8 cellular contexts compared by ENCODE assay signal in the genomic region with DNA sequence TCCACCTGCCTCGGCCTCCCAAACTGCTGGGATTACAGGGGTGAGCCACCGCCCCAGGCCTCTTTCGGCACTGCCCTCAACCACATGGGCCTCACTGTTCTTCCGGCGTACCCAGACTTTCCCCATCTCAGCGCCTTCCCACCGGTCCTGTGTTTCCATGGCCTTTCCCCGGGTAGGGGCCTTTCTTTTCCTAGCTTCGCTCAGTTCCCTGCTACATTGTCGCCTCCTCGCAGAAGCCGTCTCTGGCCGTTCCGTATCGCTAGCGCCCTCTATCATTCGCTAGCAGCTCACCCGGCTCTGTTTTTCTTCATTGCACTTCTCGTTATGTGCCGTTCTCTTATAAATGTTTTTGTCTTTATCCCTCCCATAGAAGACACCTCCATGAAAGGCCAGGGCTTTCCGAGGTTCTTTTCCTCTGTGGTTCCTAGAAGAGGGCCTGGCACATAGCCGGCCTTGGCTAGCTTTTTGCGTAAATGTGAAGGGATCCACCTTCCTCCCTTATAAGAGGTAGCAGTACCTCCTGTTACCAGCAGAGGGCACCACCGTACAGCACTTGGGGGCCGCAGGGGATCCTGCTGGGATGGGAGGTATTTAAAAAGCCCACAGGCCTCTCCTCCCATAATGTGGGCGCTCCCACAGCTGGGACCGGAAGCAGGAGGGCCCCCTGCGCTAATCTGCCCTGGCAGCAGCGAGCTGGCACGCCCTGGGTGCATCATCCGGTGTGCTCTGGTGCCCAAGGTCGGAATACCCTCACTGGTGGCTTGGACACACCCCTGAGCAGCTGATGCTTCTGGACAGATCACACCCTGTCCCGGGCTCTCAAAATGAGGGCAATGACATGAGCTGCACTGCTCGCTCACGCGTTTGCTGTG. TPM values are rescaled to one million over a fixed set of nuclear protein-coding genes. Genes with fewer than 3 reads are reported as not detected.
DNase-seq lines count a peak whose midpoint lies in the region; ATAC-seq and TF ChIP-seq lines count a peak whose summit lies in the region.

No MANE protein-coding gene starts in this region.

- peaks cover 3% of the 10 kb centered on the region for H3K27me3 Mint-ChIP-seq in activated T-helper 2 cell treated with anti-CD3 and anti-CD28 coated beads, Interferon-gamma antibody, Interleukin-2, Interleukin-4, amounts not matched to agents 10 μg/mL and 5 μg/mL and 100 μg/mL, durations not matched to agents 14 hours and 24 hours and 36 hours (ENCODE audit: low read depth)
- peaks cover 49% of the 10 kb centered on the region for H3K27me3 Mint-ChIP-seq in nephron progenitor cell (ENCODE audit: low read depth, poor library complexity)

- TF ChIP-seq CTCF in AG09319 (IDR thresholded peaks at IDR 0.05; ENCODE audit: low read depth, low read length) = peak; percentile 74
- TF ChIP-seq CTCF in RWPE1 (conservative IDR thresholded peaks at IDR 0.05; ENCODE audit: low read depth) = peak; percentile 95
- peak; percentile 99 for TF ChIP-seq CTCF in nephron progenitor cell (IDR thresholded peaks at IDR 0.05)

- H3K36me3 Mint-ChIP-seq in activated T-helper 2 cell treated with anti-CD3 and anti-CD28 coated beads, Interferon-gamma antibody, Interleukin-2, Interleukin-4, amounts not matched to agents 10 μg/mL and 5 μg/mL and 100 μg/mL, durations not matched to agents 14 hours and 24 hours and 36 hours (ENCODE audit: low read depth) = no peaks in the 10 kb centered on the region
- no peaks in the 10 kb centered on the region for H3K36me3 Mint-ChIP-seq in nephron progenitor cell (ENCODE audit: low read depth)

- intact Hi-C loops in activated T-helper 2 cell treated with anti-CD3 and anti-CD28 coated beads, Interferon-gamma antibody, Interleukin-2, Interleukin-4, amounts not matched to agents 10 μg/mL and 5 μg/mL and 100 μg/mL, durations not matched to agents 14 hours and 24 hours and 36 hours (cut with micrococcal nuclease) = loop anchor here (1.0 kb wide), 6 partner anchors 8 to 95 kb away; partner anchors contain the start of genes ATG101 and NR4A1

- CTCF ChIA-PET in RWPE1 (lab: Yijun Ruan, JAX) = interaction anchor here (0.5 to 4.9 kb wide), 48 partner anchors 10 to 953 kb away, joined by 3 to 75 read pairs (median 4); partner anchors contain the start of genes ATG101, KRT6A, NR4A1 and SMIM41

- H3K27ac ChIP-seq in RWPE1 = peak overlapping the region; percentile 34

- peak overlapping the region; percentile 87 for H3K4me3 Mint-ChIP-seq in activated T-helper 2 cell treated with anti-CD3 and anti-CD28 coated beads, Interferon-gamma antibody, Interleukin-2, Interleukin-4, amounts not matched to agents 10 μg/mL and 5 μg/mL and 100 μg/mL, durations not matched to agents 14 hours and 24 hours and 36 hours (ENCODE audit: low read depth)
- H3K4me3 Mint-ChIP-seq in nephron progenitor cell = peak overlapping the region; percentile 81

- no peak for DNase-seq in AG09319 (ENCODE audit: extremely low read depth, low read depth)
- DNase-seq in M059J (ENCODE audit: low read depth) = peak; percentile 81
- peak; percentile 86 for DNase-seq in RWPE1 (ENCODE audit: low spot score)
- DNase-seq in activated T-helper 2 cell treated with anti-CD3 and anti-CD28 coated beads, Interferon-gamma antibody, Interleukin-2, Interleukin-4, amounts not matched to agents 10 μg/mL and 5 μg/mL and 100 μg/mL, durations not matched to agents 14 hours and 24 hours and 36 hours (ENCODE audit: low spot score) = peak; percentile 79
- DNase-seq in fibroblast of the conjunctiva (ENCODE audit: low read depth) = peak; percentile 63
- peak; percentile 87 for DNase-seq in nephron progenitor cell
- peak; percentile 88 for DNase-seq in stimulated activated naive CD8-positive, alpha-beta T cell treated with anti-CD3 and anti-CD28 coated beads, Interleukin-15, Interleukin-2, amounts not matched to agents 100 U/mL and 50 U/mL, for 24 hours

- H3K9me3 Mint-ChIP-seq in activated T-helper 2 cell treated with anti-CD3 and anti-CD28 coated beads, Interferon-gamma antibody, Interleukin-2, Interleukin-4, amounts not matched to agents 10 μg/mL and 5 μg/mL and 100 μg/mL, durations not matched to agents 14 hours and 24 hours and 36 hours = no peaks in the 10 kb centered on the region
- H3K9me3 Mint-ChIP-seq in nephron progenitor cell = no peaks in the 10 kb centered on the region

- POLR2A ChIA-PET in RWPE1 (lab: Yijun Ruan, JAX; ENCODE audit: low non-redundant PET) = no interaction called here

- peak; percentile 36 for ATAC-seq in GM19397 (IDR thresholded peaks at IDR 0.05; ENCODE audit: unreplicated experiment)
- peak; percentile 38 for ATAC-seq in stimulated activated naive CD8-positive, alpha-beta T cell treated with anti-CD3 and anti-CD28 coated beads, Interleukin-15, Interleukin-2, amounts not matched to agents 100 U/mL and 50 U/mL, for 24 hours

- peaks cover 32% of the 10 kb centered on the region for H3K4me1 Mint-ChIP-seq in activated T-helper 2 cell treated with anti-CD3 and anti-CD28 coated beads, Interferon-gamma antibody, Interleukin-2, Interleukin-4, amounts not matched to agents 10 μg/mL and 5 μg/mL and 100 μg/mL, durations not matched to agents 14 hours and 24 hours and 36 hours (ENCODE audit: low read depth)
- H3K4me1 Mint-ChIP-seq in nephron progenitor cell = peaks cover 62% of the 10 kb centered on the region

- H3K27ac Mint-ChIP-seq in activated T-helper 2 cell treated with anti-CD3 and anti-CD28 coated beads, Interferon-gamma antibody, Interleukin-2, Interleukin-4, amounts not matched to agents 10 μg/mL and 5 μg/mL and 100 μg/mL, durations not matched to agents 14 hours and 24 hours and 36 hours = peak overlapping the region; percentile 98
- H3K27ac Mint-ChIP-seq in nephron progenitor cell = no peak overlapping the region

RNA-seq across cellular contexts. Expression of gene TAMALIN, which starts 18.8 kb away (rescaled TPM):
- total RNA-seq in M059J (2014; rRNA removed; shearing (Covaris generic)) = 0.10 and 0.25 TPM in 2 replicates
- total RNA-seq in activated T-helper 2 cell treated with anti-CD3 and anti-CD28 coated beads, Interferon-gamma antibody, Interleukin-2, Interleukin-4, amounts not matched to agents 10 μg/mL and 5 μg/mL and 100 μg/mL, durations not matched to agents 14 hours and 24 hours and 36 hours = 6.0 and 6.1 TPM in 2 replicates

RNA-seq across cellular contexts. Expression of gene NR4A1, which starts 25.7 kb away (rescaled TPM):
- total RNA-seq in M059J (2014; rRNA removed; shearing (Covaris generic)) = 0.84 and 2.5 TPM in 2 replicates
- total RNA-seq in activated T-helper 2 cell treated with anti-CD3 and anti-CD28 coated beads, Interferon-gamma antibody, Interleukin-2, Interleukin-4, amounts not matched to agents 10 μg/mL and 5 μg/mL and 100 μg/mL, durations not matched to agents 14 hours and 24 hours and 36 hours = 134 and 139 TPM in 2 replicates

RNA-seq across cellular contexts. Expression of gene ATG101, which starts 44.2 kb away (rescaled TPM):
- total RNA-seq in M059J (2014; rRNA removed; shearing (Covaris generic)) = 52.6 and 62.0 TPM in 2 replicates
- total RNA-seq in activated T-helper 2 cell treated with anti-CD3 and anti-CD28 coated beads, Interferon-gamma antibody, Interleukin-2, Interleukin-4, amounts not matched to agents 10 μg/mL and 5 μg/mL and 100 μg/mL, durations not matched to agents 14 hours and 24 hours and 36 hours = 44.6 and 45.9 TPM in 2 replicates

RNA-seq across cellular contexts. Expression of gene SMIM41, which starts 54.0 kb away (rescaled TPM):
- not detected in 2 replicates for total RNA-seq in M059J (2014; rRNA removed; shearing (Covaris generic))
- 0.14 and 0.16 TPM in 2 replicates for total RNA-seq in activated T-helper 2 cell treated with anti-CD3 and anti-CD28 coated beads, Interferon-gamma antibody, Interleukin-2, Interleukin-4, amounts not matched to agents 10 μg/mL and 5 μg/mL and 100 μg/mL, durations not matched to agents 14 hours and 24 hours and 36 hours

Comparison
In these comparisons a context has a peak if more than half of its experiments do, and no peak if none do; other contexts are left out.
1. RNA of gene NR4A1, which starts 25.7 kb away (total RNA-seq): 134 to 139 TPM in activated T-helper 2 cell treated with anti-CD3 and anti-CD28 coated beads, Interferon-gamma antibody, Interleukin-2, Interleukin-4, amounts not matched to agents 10 μg/mL and 5 μg/mL and 100 μg/mL, durations not matched to agents 14 hours and 24 hours and 36 hours; 0.84 to 2.5 TPM in M059J; every median in the first group is over 10 times any median in the second.
2. Peak in every context shown above with its lines, with median percentiles within 50 percentile points of each other: CTCF ChIP-seq.